15 cellular contexts compared by ENCODE assay signal in genomic region chr11:3124821-3125220, GRCh38. TPM values are rescaled to one million over a fixed set of nuclear protein-coding genes. Genes with fewer than 3 reads are reported as not detected.
A peak's percentile ranks its signal among the peaks of the same experiment; 100 is the strongest.
DNase-seq lines count a peak whose midpoint lies in the region; ATAC-seq, FAIRE-seq and TF ChIP-seq lines count a peak whose summit lies in the region.
"Had no signal": no experiment of that assay in that cellular context is flagged by ENCODE, and none has a peak within 500 bp of the region (broad histone marks: within the 10 kb centered on the region; RNA-seq: fewer than 3 reads in every experiment).

No MANE protein-coding gene starts in this region.

- peaks cover 4% of the 10 kb centered on the region for H3K36me3 Mint-ChIP-seq in astrocyte (ENCODE audit: low read depth, unreplicated experiment)
- H3K36me3 Mint-ChIP-seq in immature natural killer cell: peaks cover 7 to 26% (median 10%) of the 10 kb centered on the region in 3 donors
- no peaks in the 10 kb centered on the region for H3K36me3 Mint-ChIP-seq in activated T-helper 17 cell treated with anti-CD3 and anti-CD28 coated beads, Interleukin-2, amount 50 U/mL, for 72 hours (ENCODE audit: low read depth)

- H3K9me2 ChIP-seq in Loucy (replicated peaks; ENCODE audit: low read depth, low read length): no peaks in the 10 kb centered on the region

- H3K4me3 Mint-ChIP-seq in astrocyte (ENCODE audit: unreplicated experiment): no peak overlapping the region
- H3K4me3 Mint-ChIP-seq in immature natural killer cell: peak overlapping the region; percentile 40 to 79 (median 64)
- H3K4me3 Mint-ChIP-seq in activated T-helper 17 cell treated with anti-CD3 and anti-CD28 coated beads, Interleukin-2, amount 50 U/mL, for 72 hours: no peak overlapping the region

- H3K27me3 ChIP-seq in Loucy (ENCODE audit: insufficient read depth, low read length, poor library complexity, severe bottlenecking) (no peaks in the 10 kb centered on the region), astrocyte (ENCODE audit: insufficient read depth, low read length) (no peaks in the 10 kb centered on the region), thoracic aorta (replicated peaks; ENCODE audit: insufficient read depth) (no peaks in the 10 kb centered on the region)

- H3K4me1 ChIP-seq in Loucy (ENCODE audit: insufficient read depth, low read length, poor library complexity, severe bottlenecking) (peaks cover 6% of the 10 kb centered on the region), astrocyte (ENCODE audit: insufficient read depth, low read length) (peaks cover 13% of the 10 kb centered on the region), thoracic aorta (ENCODE audit: control insufficient read depth in 1 of 2, low read depth in 2 of 2) (peaks cover 15 to 32% of the 10 kb centered on the region in 2 donors)

- no peak overlapping the region for H2AFZ ChIP-seq in Loucy (ENCODE audit: low read length)
- no peak overlapping the region for H2AFZ ChIP-seq in astrocyte (ENCODE audit: low read depth, low read length)

- no peak for ATAC-seq in thoracic aorta (ENCODE audit: insufficient number of reproducible peaks, low FRiP score, low read depth)
- ATAC-seq in activated T-helper 17 cell treated with anti-CD3 and anti-CD28 coated beads, Interleukin-2, amount 50 U/mL, for 72 hours (replicated peaks): no peak
- ATAC-seq in HG03280 (IDR thresholded peaks at IDR 0.05; ENCODE audit: unreplicated experiment): no peak

- H3K9ac ChIP-seq in Loucy (ENCODE audit: low read depth, low read length, poor library complexity, severe bottlenecking) (no peak overlapping the region), astrocyte (ENCODE audit: low read length) (no peak overlapping the region)

- H3K27ac Mint-ChIP-seq in astrocyte (ENCODE audit: unreplicated experiment): no peak overlapping the region
- peak overlapping the region; percentile 46 to 87 (median 74) for H3K27ac Mint-ChIP-seq in immature natural killer cell
- H3K27ac Mint-ChIP-seq in activated T-helper 17 cell treated with anti-CD3 and anti-CD28 coated beads, Interleukin-2, amount 50 U/mL, for 72 hours: no peak overlapping the region

- H3K36me3 ChIP-seq in Loucy (ENCODE audit: insufficient read depth, low read length): peaks cover 21% of the 10 kb centered on the region; the same call in 1 of the 2 replicates
- no peaks in the 10 kb centered on the region for H3K36me3 ChIP-seq in astrocyte (ENCODE audit: insufficient read depth, low read length)
- H3K36me3 ChIP-seq in thoracic aorta: peaks cover 38% of the 10 kb centered on the region

- H3F3A ChIP-seq in Loucy (ENCODE audit: low read depth): no peaks in the 10 kb centered on the region

- DNase-seq in astrocyte (ENCODE audit: low read depth): no peak
- DNase-seq in immature natural killer cell: no peak
- DNase-seq in thoracic aorta (ENCODE audit: low spot score): no peak
- no peak for DNase-seq in GDM1 (lab: John Stamatoyannopoulos, UW)
- DNase-seq: activated CD4-positive, alpha-beta T cell treated with anti-CD3 and anti-CD28 coated beads for 48 hours; activated CD8-positive, alpha-beta memory T cell treated with anti-CD3 and anti-CD28 coated beads, Interleukin-2, amount 50 U/mL, for 48 hours; DMS 273 treated with DMSO at 0.1 percent for 48 hours; foreskin melanocyte; MM.1S; NCI-H1694; stimulated activated CD4-positive, alpha-beta T cell treated with anti-CD3 and anti-CD28 coated beads, Interleukin-4, amount 100 ng/mL, for 4 hours had no signal

- H3K27ac ChIP-seq in astrocyte (ENCODE audit: low read depth, low read length): no peak overlapping the region
- H3K27ac ChIP-seq in thoracic aorta: peak overlapping the region; percentile 54 to 80

- H3K27me3 Mint-ChIP-seq in astrocyte (ENCODE audit: low read depth, unreplicated experiment) (no peaks in the 10 kb centered on the region), immature natural killer cell (ENCODE audit: low read depth in 3 of 3) (peaks cover 0 to 2% (median 0%) of the 10 kb centered on the region in 3 donors)
- no peaks in the 10 kb centered on the region for H3K27me3 Mint-ChIP-seq in activated T-helper 17 cell treated with anti-CD3 and anti-CD28 coated beads, Interleukin-2, amount 50 U/mL, for 72 hours

- H3K9me3 ChIP-seq in Loucy (ENCODE audit: insufficient read depth, low read depth, low read length): no peaks in the 10 kb centered on the region
- no peaks in the 10 kb centered on the region for H3K9me3 ChIP-seq in astrocyte (ENCODE audit: insufficient read depth, low read depth, low read length)
- H3K9me3 ChIP-seq in thoracic aorta: no peaks in the 10 kb centered on the region

- H3K79me2 ChIP-seq in Loucy (ENCODE audit: insufficient read depth, low read length): no peaks in the 10 kb centered on the region
- no peaks in the 10 kb centered on the region for H3K79me2 ChIP-seq in astrocyte (ENCODE audit: insufficient read depth, low read length)

- TF ChIP-seq CTCF in Loucy (conservative IDR thresholded peaks at IDR 0.05; ENCODE audit: low read length) (no peak), astrocyte (IDR thresholded peaks at IDR 0.05; ENCODE audit: insufficient read depth, low read depth, low read length) (no peak), thoracic aorta (IDR thresholded peaks at IDR 0.05) (peak; percentile 7)

- H3K4me3 ChIP-seq in Loucy (ENCODE audit: low read length, poor library complexity, severe bottlenecking): no peak overlapping the region
- H3K4me3 ChIP-seq in astrocyte (ENCODE audit: insufficient read depth, low read depth, low read length): no peak overlapping the region
- H3K4me3 ChIP-seq in thoracic aorta: no peak overlapping the region

- H3K4me1 Mint-ChIP-seq in astrocyte (ENCODE audit: low read depth, unreplicated experiment): no peaks in the 10 kb centered on the region
- H3K4me1 Mint-ChIP-seq in immature natural killer cell: peaks cover 53 to 58% of the 10 kb centered on the region in 2 donors
- H3K4me1 Mint-ChIP-seq in activated T-helper 17 cell treated with anti-CD3 and anti-CD28 coated beads, Interleukin-2, amount 50 U/mL, for 72 hours: no peaks in the 10 kb centered on the region

- no peak for FAIRE-seq in astrocyte (lab: Jason Lieb, UNC)
- FAIRE-seq: colon had no signal

- H3K9me3 Mint-ChIP-seq in astrocyte (ENCODE audit: unreplicated experiment): no peaks in the 10 kb centered on the region
- no peaks in the 10 kb centered on the region for H3K9me3 Mint-ChIP-seq in immature natural killer cell
- no peaks in the 10 kb centered on the region for H3K9me3 Mint-ChIP-seq in activated T-helper 17 cell treated with anti-CD3 and anti-CD28 coated beads, Interleukin-2, amount 50 U/mL, for 72 hours

- peak overlapping the region; percentile 13 for H3K4me2 ChIP-seq in Loucy (ENCODE audit: low read depth, low read length, poor library complexity, severe bottlenecking)
- peak overlapping the region; percentile 29 for H3K4me2 ChIP-seq in astrocyte (ENCODE audit: low read length)

- no peaks in the 10 kb centered on the region for H4K20me1 ChIP-seq in Loucy (ENCODE audit: insufficient read depth, low read length, poor library complexity, severe bottlenecking)
- H4K20me1 ChIP-seq in astrocyte (ENCODE audit: insufficient read depth, low read length): peaks cover 25% of the 10 kb centered on the region

RNA-seq across cellular contexts. Expression of gene OSBPL5, which starts 40.3 kb away (rescaled TPM):
- 29.0 and 34.2 TPM in 2 replicates for total RNA-seq in astrocyte
- 10 to 100 TPM; 32.8 to 98.9 (median 33.3) TPM for polyA plus RNA-seq in immature natural killer cell
- total RNA-seq in thoracic aorta: 100 to 1,000 TPM in 1 of 2 donors, 10 to 100 TPM in 1; 99.9 to 121 TPM
- 1 to 10 TPM; 3.3 to 5.3 TPM for total RNA-seq in activated T-helper 17 cell treated with anti-CD3 and anti-CD28 coated beads, Interleukin-2, amount 50 U/mL, for 72 hours

Comparison
In these comparisons a context has a peak if more than half of its experiments do, and no peak if none do; other contexts are left out.
1. H3K27ac Mint-ChIP-seq: peak in immature natural killer cell (6 of 6); none in astrocyte (single experiment) and activated T-helper 17 cell treated with anti-CD3 and anti-CD28 coated beads, Interleukin-2, amount 50 U/mL, for 72 hours (single experiment).
2. H3K4me3 Mint-ChIP-seq: peak in immature natural killer cell (5 of 5); none in astrocyte (single experiment) and activated T-helper 17 cell treated with anti-CD3 and anti-CD28 coated beads, Interleukin-2, amount 50 U/mL, for 72 hours (single experiment).